In genomic region chrX:37779857-37780256, GRCh38 we compare ENCODE assay signal across 11 cellular contexts. TPM values are rescaled to one million over a fixed set of nuclear protein-coding genes. Genes with fewer than 3 reads are reported as not detected.
A peak's percentile ranks its signal among the peaks of the same experiment; 100 is the strongest.
DNase-seq lines count a peak whose midpoint lies in the region; ATAC-seq, FAIRE-seq and TF ChIP-seq lines count a peak whose summit lies in the region.
"Had no signal": no experiment of that assay in that cellular context is flagged by ENCODE, and none has a peak within 500 bp of the region (broad histone marks: within the 10 kb centered on the region; RNA-seq: fewer than 3 reads in every experiment).

CYBB (plus strand) TSS chrX:37780059; CDS start chrX:37780078, 19 bp downstream.

- H3K36me3 Mint-ChIP-seq in astrocyte (ENCODE audit: low read depth, unreplicated experiment) (no peaks in the 10 kb centered on the region), glutamatergic neuron (ENCODE audit: unreplicated experiment) (no peaks in the 10 kb centered on the region)
- H3K36me3 Mint-ChIP-seq in stimulated activated memory B cell treated with anti-CD40 and anti-IgM and Interleukin-4, amounts not matched to agents 10 μg/mL and 1 μg/mL and 100 μg/mL, for 72 hours, result peaks cover 18% of the 10 kb centered on the region
- H3K36me3 Mint-ChIP-seq in naive thymus-derived CD4-positive, alpha-beta T cell, result peaks cover 0 to 4% (median 0%) of the 10 kb centered on the region in 5 donors

- POLR2A ChIA-PET in naive thymus-derived CD4-positive, alpha-beta T cell (lab: Charles Lee), result no interaction called here

- intact Hi-C loops in naive thymus-derived CD4-positive, alpha-beta T cell (cut with micrococcal nuclease), result loop anchor here in 1 of 2 donors (5.0 kb wide), 1 partner anchor 42 kb away; no protein-coding TSS in a partner anchor

- no peak within 1 kb of the TSS for H3K9ac ChIP-seq in astrocyte (ENCODE audit: low read length)

- H4K20me1 ChIP-seq in astrocyte (ENCODE audit: insufficient read depth, low read length), result no peaks in the 10 kb centered on the region

- no peaks in the 10 kb centered on the region for H3K4me1 ChIP-seq in astrocyte (ENCODE audit: insufficient read depth, low read length)
- H3K4me1 ChIP-seq in naive thymus-derived CD4-positive, alpha-beta T cell (ENCODE audit: control insufficient read depth in 2 of 2, insufficient read depth in 2 of 2, low read length in 2 of 2), result peaks cover 12 to 20% of the 10 kb centered on the region in 2 donors

- CTCF ChIA-PET in naive thymus-derived CD4-positive, alpha-beta T cell (lab: Charles Lee), result no interaction called here

- FAIRE-seq in astrocyte (lab: Jason Lieb, UNC), result peak; percentile 97

- no peaks in the 10 kb centered on the region for H3K79me2 ChIP-seq in astrocyte (ENCODE audit: insufficient read depth, low read length)

- H3K36me3 ChIP-seq in astrocyte (ENCODE audit: insufficient read depth, low read length), result no peaks in the 10 kb centered on the region
- no peaks in the 10 kb centered on the region for H3K36me3 ChIP-seq in naive thymus-derived CD4-positive, alpha-beta T cell (ENCODE audit: control insufficient read depth in 2 of 3, insufficient read depth in 3 of 3, low read length in 3 of 3)

- H3K4me3 Mint-ChIP-seq in astrocyte (ENCODE audit: unreplicated experiment), result no peak within 1 kb of the TSS
- H3K4me3 Mint-ChIP-seq in stimulated activated memory B cell treated with anti-CD40 and anti-IgM and Interleukin-4, amounts not matched to agents 10 μg/mL and 1 μg/mL and 100 μg/mL, for 72 hours, result peak within 1 kb of the TSS; percentile 81
- no peak within 1 kb of the TSS for H3K4me3 Mint-ChIP-seq in naive thymus-derived CD4-positive, alpha-beta T cell
- no peak within 1 kb of the TSS for H3K4me3 Mint-ChIP-seq in glutamatergic neuron (ENCODE audit: unreplicated experiment)
- H3K4me3 Mint-ChIP-seq: activated T-cell treated with anti-CD3 and anti-CD28 coated beads, Interleukin-2, amount 50 U/mL, for 72 hours had no signal

- no peaks in the 10 kb centered on the region for H3K9me3 ChIP-seq in astrocyte (ENCODE audit: insufficient read depth, low read depth, low read length)
- no peaks in the 10 kb centered on the region for H3K9me3 ChIP-seq in naive thymus-derived CD4-positive, alpha-beta T cell (ENCODE audit: control insufficient read depth in 2 of 3, low read length in 3 of 3)

- no peak within 1 kb of the TSS for H2AFZ ChIP-seq in astrocyte (ENCODE audit: low read depth, low read length)
- H2AFZ ChIP-seq: PC-9 had no signal

- H3K27me3 ChIP-seq in astrocyte (ENCODE audit: insufficient read depth, low read length), result no peaks in the 10 kb centered on the region
- no peaks in the 10 kb centered on the region for H3K27me3 ChIP-seq in naive thymus-derived CD4-positive, alpha-beta T cell (ENCODE audit: control insufficient read depth in 2 of 2, insufficient read depth in 2 of 2, low read length in 2 of 2)

- no peak within 1 kb of the TSS for H3K27ac Mint-ChIP-seq in astrocyte (ENCODE audit: unreplicated experiment)
- peak within 1 kb of the TSS; percentile 81 for H3K27ac Mint-ChIP-seq in stimulated activated memory B cell treated with anti-CD40 and anti-IgM and Interleukin-4, amounts not matched to agents 10 μg/mL and 1 μg/mL and 100 μg/mL, for 72 hours
- H3K27ac Mint-ChIP-seq in naive thymus-derived CD4-positive, alpha-beta T cell, result no peak within 1 kb of the TSS
- H3K27ac Mint-ChIP-seq in glutamatergic neuron (ENCODE audit: unreplicated experiment), result no peak within 1 kb of the TSS
- H3K27ac Mint-ChIP-seq: activated T-cell treated with anti-CD3 and anti-CD28 coated beads, Interleukin-2, amount 50 U/mL, for 72 hours had no signal

- TF ChIP-seq CTCF in astrocyte (IDR thresholded peaks at IDR 0.05; ENCODE audit: insufficient read depth, low read depth, low read length) (no peak), glutamatergic neuron (IDR thresholded peaks at IDR 0.05; ENCODE audit: partially characterized antibody, unreplicated experiment) (no peak)

- H3K4me1 Mint-ChIP-seq in astrocyte (ENCODE audit: low read depth, unreplicated experiment) (no peaks in the 10 kb centered on the region), glutamatergic neuron (ENCODE audit: low read depth, unreplicated experiment) (no peaks in the 10 kb centered on the region)
- H3K4me1 Mint-ChIP-seq in stimulated activated memory B cell treated with anti-CD40 and anti-IgM and Interleukin-4, amounts not matched to agents 10 μg/mL and 1 μg/mL and 100 μg/mL, for 72 hours, result peaks cover 50% of the 10 kb centered on the region
- H3K4me1 Mint-ChIP-seq in naive thymus-derived CD4-positive, alpha-beta T cell, result peaks cover 11 to 36% (median 26%) of the 10 kb centered on the region in 7 donors

- ATAC-seq in GM18867 (IDR thresholded peaks at IDR 0.05; ENCODE audit: unreplicated experiment) (peak; percentile 40), HG03095 (IDR thresholded peaks at IDR 0.05; ENCODE audit: unreplicated experiment) (peak; percentile 34)
- no peak for ATAC-seq in stimulated activated memory B cell treated with anti-CD40 and anti-IgM and Interleukin-4, amounts not matched to agents 10 μg/mL and 1 μg/mL and 100 μg/mL, for 72 hours
- no peak for ATAC-seq in naive thymus-derived CD4-positive, alpha-beta T cell
- ATAC-seq: activated T-cell treated with anti-CD3 and anti-CD28 coated beads, Interleukin-2, amount 50 U/mL, for 72 hours had no signal

- no peak within 1 kb of the TSS for H3K4me3 ChIP-seq in astrocyte (ENCODE audit: insufficient read depth, low read depth, low read length)
- no peak within 1 kb of the TSS for H3K4me3 ChIP-seq in naive thymus-derived CD4-positive, alpha-beta T cell (ENCODE audit: low read length)
- H3K4me3 ChIP-seq: PC-9 had no signal

- H3K27me3 Mint-ChIP-seq in astrocyte (ENCODE audit: low read depth, unreplicated experiment) (no peaks in the 10 kb centered on the region), glutamatergic neuron (ENCODE audit: unreplicated experiment) (no peaks in the 10 kb centered on the region)
- no peaks in the 10 kb centered on the region for H3K27me3 Mint-ChIP-seq in stimulated activated memory B cell treated with anti-CD40 and anti-IgM and Interleukin-4, amounts not matched to agents 10 μg/mL and 1 μg/mL and 100 μg/mL, for 72 hours
- H3K27me3 Mint-ChIP-seq in naive thymus-derived CD4-positive, alpha-beta T cell, result no peaks in the 10 kb centered on the region

- H3K9me3 Mint-ChIP-seq in astrocyte (ENCODE audit: unreplicated experiment), result no peaks in the 10 kb centered on the region
- H3K9me3 Mint-ChIP-seq in stimulated activated memory B cell treated with anti-CD40 and anti-IgM and Interleukin-4, amounts not matched to agents 10 μg/mL and 1 μg/mL and 100 μg/mL, for 72 hours, result no peaks in the 10 kb centered on the region
- H3K9me3 Mint-ChIP-seq in naive thymus-derived CD4-positive, alpha-beta T cell, result peaks cover 0 to 5% (median 0%) of the 10 kb centered on the region in 11 donors
- H3K9me3 Mint-ChIP-seq in glutamatergic neuron (ENCODE audit: unreplicated experiment), result no peaks in the 10 kb centered on the region

- no peak within 1 kb of the TSS for H3K4me2 ChIP-seq in astrocyte (ENCODE audit: low read length)
- H3K4me2 ChIP-seq: PC-9 had no signal

- H3K27ac ChIP-seq in astrocyte (ENCODE audit: low read depth, low read length), result no peak within 1 kb of the TSS
- no peak within 1 kb of the TSS for H3K27ac ChIP-seq in naive thymus-derived CD4-positive, alpha-beta T cell (ENCODE audit: low read depth, low read length)
- H3K27ac ChIP-seq: PC-9 had no signal

- DNase-seq in astrocyte (ENCODE audit: low read depth) (no peak), glutamatergic neuron (no peak)
- no peak for DNase-seq in activated effector memory CD4-positive, alpha-beta T cell treated with anti-CD3 and anti-CD28 coated beads, Interleukin-2, amount 50 U/mL, for 16 hours
- DNase-seq in naive thymus-derived CD4-positive, alpha-beta T cell, result no peak
- DNase-seq: activated T-cell treated with anti-CD3 and anti-CD28 coated beads, Interleukin-2, amount 50 U/mL, for 72 hours; caudate nucleus; DMS 273 treated with DMSO at 0.1 percent for 48 hours; PC-9 had no signal

RNA-seq across cellular contexts. Expression of gene CYBB, which starts in this region (rescaled TPM):
- not detected in 2 replicates for total RNA-seq in astrocyte
- total RNA-seq in naive thymus-derived CD4-positive, alpha-beta T cell, result 100 to 1,000 TPM in 1 of 5 experiments, 10 to 100 TPM in 1, 1 to 10 TPM in 2, not detected in 1; 7.8 to 223 (median 15.7) TPM
- polyA plus RNA-seq in naive thymus-derived CD4-positive, alpha-beta T cell, result under 1 TPM; 0.33 to 0.38 TPM
- 0.61 TPM for total RNA-seq in glutamatergic neuron (ENCODE audit: unreplicated experiment)

Comparison
In these comparisons a context has a peak if more than half of its experiments do, and no peak if none do; other contexts are left out.
1. ATAC-seq: peak in GM18867 (single experiment) and HG03095 (single experiment); none in stimulated activated memory B cell treated with anti-CD40 and anti-IgM and Interleukin-4, amounts not matched to agents 10 μg/mL and 1 μg/mL and 100 μg/mL, for 72 hours (single experiment) and naive thymus-derived CD4-positive, alpha-beta T cell (single experiment).